Comparison of ENCODE assay signal across 8 cellular contexts in genomic region chr1:232599178-232600041, GRCh38. TPM values are rescaled to one million over a fixed set of nuclear protein-coding genes. Genes with fewer than 3 reads are reported as not detected.
DNase-seq lines count a peak whose midpoint lies in the region; ATAC-seq and TF ChIP-seq lines count a peak whose summit lies in the region.

No MANE protein-coding gene starts in this region.

- no peaks in the 10 kb centered on the region for H3K27me3 ChIP-seq in breast epithelium

- peak; percentile 13 to 21 for DNase-seq in Kasumi-1 (lab: John Stamatoyannopoulos, UW)
- DNase-seq in activated naive CD8-positive, alpha-beta T cell treated with anti-CD3 and anti-CD28 coated beads, Interleukin-2, amount 10 ng/mL, durations not matched to agents 7 days and 5 days: no peak
- no peak for DNase-seq in amniotic stem cell (lab: John Stamatoyannopoulos, UW)
- DNase-seq in A172 (ENCODE audit: low spot score): no peak
- no peak for DNase-seq in breast epithelium (ENCODE audit: low spot score in 2 of 2)
- no peak for DNase-seq in GM03348 (ENCODE audit: low spot score)

- TF ChIP-seq CTCF in C4-2B (conservative IDR thresholded peaks at IDR 0.05): no peak
- no peak for TF ChIP-seq CTCF in breast epithelium (IDR thresholded peaks at IDR 0.05)

- H3K9me3 Mint-ChIP-seq in activated naive CD8-positive, alpha-beta T cell treated with anti-CD3 and anti-CD28 coated beads, Interleukin-2, amount 10 ng/mL, durations not matched to agents 7 days and 5 days: no peaks in the 10 kb centered on the region

- peaks cover 32% of the 10 kb centered on the region for H3K4me1 Mint-ChIP-seq in activated naive CD8-positive, alpha-beta T cell treated with anti-CD3 and anti-CD28 coated beads, Interleukin-2, amount 10 ng/mL, durations not matched to agents 7 days and 5 days

- peak; percentile 45 for ATAC-seq in GM21367 (IDR thresholded peaks at IDR 0.05; ENCODE audit: unreplicated experiment)
- peak; percentile 25 for ATAC-seq in activated naive CD8-positive, alpha-beta T cell treated with anti-CD3 and anti-CD28 coated beads, Interleukin-2, amount 10 ng/mL, durations not matched to agents 7 days and 5 days (ENCODE audit: low read depth)

- no peaks in the 10 kb centered on the region for H3K9me3 ChIP-seq in breast epithelium

- no peaks in the 10 kb centered on the region for H3K27me3 Mint-ChIP-seq in activated naive CD8-positive, alpha-beta T cell treated with anti-CD3 and anti-CD28 coated beads, Interleukin-2, amount 10 ng/mL, durations not matched to agents 7 days and 5 days

- no peaks in the 10 kb centered on the region for H3K4me1 ChIP-seq in breast epithelium

- H3K36me3 ChIP-seq in breast epithelium: no peaks in the 10 kb centered on the region

- peak overlapping the region; percentile 67 for H3K27ac Mint-ChIP-seq in activated naive CD8-positive, alpha-beta T cell treated with anti-CD3 and anti-CD28 coated beads, Interleukin-2, amount 10 ng/mL, durations not matched to agents 7 days and 5 days

- peak overlapping the region; percentile 48 for H3K4me3 Mint-ChIP-seq in activated naive CD8-positive, alpha-beta T cell treated with anti-CD3 and anti-CD28 coated beads, Interleukin-2, amount 10 ng/mL, durations not matched to agents 7 days and 5 days

- TF ChIP-seq POLR2A in breast epithelium (IDR thresholded peaks at IDR 0.05): no peak

- POLR2A ChIA-PET in activated naive CD8-positive, alpha-beta T cell treated with anti-CD3 and anti-CD28 coated beads, Interleukin-2, amount 10 ng/mL, durations not matched to agents 7 days and 5 days (lab: Charles Lee): no interaction called here

- intact Hi-C loops in breast epithelium (cut with DNase I; ENCODE audit: low total_unique reads): no loop called here

- H3K27ac ChIP-seq in C4-2B (peak overlapping the region; percentile 34; the same call in 1 of the 2 replicates), breast epithelium (no peak overlapping the region)

- H3K4me3 ChIP-seq in breast epithelium: no peak overlapping the region

- H3K36me3 Mint-ChIP-seq in activated naive CD8-positive, alpha-beta T cell treated with anti-CD3 and anti-CD28 coated beads, Interleukin-2, amount 10 ng/mL, durations not matched to agents 7 days and 5 days: no peaks in the 10 kb centered on the region

RNA-seq across cellular contexts. Expression of gene SIPA1L2, which starts 30.5 kb away (rescaled TPM):
- 1 to 10 TPM in 1 of 2 experiments, under 1 TPM in 1; 0.86 to 1.1 TPM for total RNA-seq in activated naive CD8-positive, alpha-beta T cell treated with anti-CD3 and anti-CD28 coated beads, Interleukin-2, amount 10 ng/mL, durations not matched to agents 7 days and 5 days
- total RNA-seq in A172 (2014; rRNA removed; shearing (Covaris generic)): 0.77 and 1.2 TPM in 2 replicates
- total RNA-seq in breast epithelium: 10 to 100 TPM; 16.3 to 46.9 (median 35.9) TPM

Comparison
In these comparisons a context has a peak if more than half of its experiments do, and no peak if none do; other contexts are left out.
1. DNase-seq: peak in Kasumi-1 (2 of 2); none in activated naive CD8-positive, alpha-beta T cell treated with anti-CD3 and anti-CD28 coated beads, Interleukin-2, amount 10 ng/mL, durations not matched to agents 7 days and 5 days (single experiment), amniotic stem cell (single experiment), A172 (single experiment), breast epithelium (0 of 2) and GM03348 (single experiment).